In the genomic region with DNA sequence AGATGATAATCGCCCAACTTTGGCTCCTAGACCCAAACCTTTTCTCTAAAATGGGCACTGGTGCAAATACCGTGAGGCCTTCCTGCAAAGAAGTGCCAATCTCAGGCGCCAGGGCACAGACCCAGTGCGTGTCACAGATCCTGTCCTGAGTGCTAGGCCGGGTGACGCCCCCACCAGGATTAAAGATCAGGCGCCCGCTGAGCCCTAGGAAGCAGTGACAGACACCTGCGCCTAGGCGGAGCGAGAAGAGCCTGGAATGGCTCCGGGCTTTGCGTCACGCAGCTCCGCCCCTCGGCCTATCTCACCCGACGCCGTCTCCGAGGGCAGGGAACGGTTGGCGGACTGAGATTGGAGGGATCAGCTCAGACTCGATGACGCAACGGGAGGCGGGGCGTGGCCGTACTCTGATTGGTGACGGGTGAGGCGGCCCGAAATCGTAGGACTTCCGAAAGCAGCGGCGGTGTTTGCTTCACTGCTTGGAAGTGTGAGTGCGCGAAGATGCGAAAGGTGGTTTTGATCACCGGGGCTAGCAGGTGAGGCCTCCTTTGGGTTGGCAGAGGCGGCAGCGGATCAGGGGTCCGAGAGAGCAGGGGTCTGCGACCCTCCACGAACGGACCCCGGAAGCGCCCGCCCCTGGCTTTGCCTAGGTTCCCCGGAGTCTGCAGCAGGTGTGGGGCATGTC, we compare ENCODE assay signal across 8 cellular contexts.
DNase-seq lines count a peak whose midpoint lies in the region; ATAC-seq lines count a peak whose summit lies in the region.

A gene with protein sequence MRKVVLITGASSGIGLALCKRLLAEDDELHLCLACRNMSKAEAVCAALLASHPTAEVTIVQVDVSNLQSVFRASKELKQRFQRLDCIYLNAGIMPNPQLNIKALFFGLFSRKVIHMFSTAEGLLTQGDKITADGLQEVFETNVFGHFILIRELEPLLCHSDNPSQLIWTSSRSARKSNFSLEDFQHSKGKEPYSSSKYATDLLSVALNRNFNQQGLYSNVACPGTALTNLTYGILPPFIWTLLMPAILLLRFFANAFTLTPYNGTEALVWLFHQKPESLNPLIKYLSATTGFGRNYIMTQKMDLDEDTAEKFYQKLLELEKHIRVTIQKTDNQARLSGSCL (plus strand): TSS at position 400 of the 682 bp plus-strand sequence. CDS start 99 bp downstream, at position 499.

- peak; percentile 1 for DNase-seq in AG08395 (ENCODE audit: low spot score)
- peak; percentile 90 for DNase-seq in NCI-H345 (lab: John Stamatoyannopoulos, UW)
- peak; percentile 12 to 30 (median 28) for DNase-seq in activated CD4-positive, CD25-positive, alpha-beta regulatory T cell (lab: John Stamatoyannopoulos, UW)
- peak in 60 of 61 donors; percentile 12 to 94 (median 78) for DNase-seq in caudate nucleus (lab: John Stamatoyannopoulos, UW)
- DNase-seq in inferior parietal cortex (ENCODE audit: extremely low spot score): peak; percentile 79
- peak; percentile 45 to 59 for DNase-seq in stimulated activated CD4-positive, alpha-beta T cell treated with anti-CD3 and anti-CD28 coated beads, Interleukin-12 subunit alpha, Interleukin-12 subunit beta, amount 100 ng/mL, for 24 hours (ENCODE audit: low read depth in 2 of 2)

- ATAC-seq in GM19025 (IDR thresholded peaks at IDR 0.05; ENCODE audit: low read depth, unreplicated experiment) (peak; percentile 99), HG03280 (IDR thresholded peaks at IDR 0.05; ENCODE audit: unreplicated experiment) (peak; percentile 99)

- peak within 1 kb of the TSS; percentile 96 for H3K27ac ChIP-seq in caudate nucleus (ENCODE audit: low read depth, low read length)

Comparison
In these comparisons a context has a peak if more than half of its experiments do, and no peak if none do; other contexts are left out.
1. Peak in every context shown above with its lines: DNase-seq, ATAC-seq and H3K27ac ChIP-seq.
2. DNase-seq: peak in every context shown above with its lines; median percentile 90 in NCI-H345; 79 in inferior parietal cortex; 78 in caudate nucleus; 52 in stimulated activated CD4-positive, alpha-beta T cell treated with anti-CD3 and anti-CD28 coated beads, Interleukin-12 subunit alpha, Interleukin-12 subunit beta, amount 100 ng/mL, for 24 hours; 28 in activated CD4-positive, CD25-positive, alpha-beta regulatory T cell; 1 in AG08395.